Comparison of ENCODE assay signal across 8 cellular contexts in genomic region chr21:36319767-36320420, GRCh38. TPM values are rescaled to one million over a fixed set of nuclear protein-coding genes. Genes with fewer than 3 reads are reported as not detected.
DNase-seq lines count a peak whose midpoint lies in the region; ATAC-seq and TF ChIP-seq lines count a peak whose summit lies in the region.

TSS of gene MORC3 (plus strand) at chr21:36320197. CDS start at chr21:36320265, 68 bp downstream.

- TSS peak; percentile 94 for BruUV-seq in PC-9 (replicated peaks; lab: Mats Ljungman, UMichigan)

- H4K20me1 ChIP-seq in PC-9 (ENCODE audit: insufficient read depth) = peaks cover 5% of the 10 kb centered on the region

- H3K9me3 ChIP-seq in PC-9 (ENCODE audit: insufficient read depth, low read depth) (no peaks in the 10 kb centered on the region), mucosa of descending colon (no peaks in the 10 kb centered on the region)

- peaks cover 18% of the 10 kb centered on the region for H3F3A ChIP-seq in PC-9 (ENCODE audit: insufficient read depth, low read depth)

- H3K27ac ChIP-seq in PC-9 (peak within 1 kb of the TSS; percentile 65), epithelial cell of prostate (peak within 1 kb of the TSS; percentile 99)

- POLR2A ChIA-PET in PC-9 (lab: Charles Lee; ENCODE audit: unreplicated experiment) = interaction anchor here (0.5 to 1.1 kb wide), 22 partner anchors 13 to 1434 kb away, joined by 3 to 19 read pairs (median 6); no protein-coding TSS in a partner anchor

- ATAC-seq in GM21619 (IDR thresholded peaks at IDR 0.05; ENCODE audit: unreplicated experiment) = peak; percentile 85
- peak; percentile 97 for ATAC-seq in mucosa of descending colon

- DNase-seq in DMS153 treated with DMSO at 0.1 percent for 48 hours (lab: John Stamatoyannopoulos, UW; ENCODE audit: unreplicated experiment) (peak; percentile 97), PC-9 (peak; percentile 94 to 96), epithelial cell of prostate (ENCODE audit: low read depth, low spot score) (peak; percentile 95), mucosa of descending colon (peak; percentile 98 to 99 (median 99))
- DNase-seq in Jurkat, Clone E6-1 (ENCODE audit: low read depth, low spot score) = peak; percentile 98
- peak; percentile 99 for DNase-seq in activated T-cell treated with anti-CD3 and anti-CD28 coated beads, Interleukin-2, amount 50 U/mL, for 1 hour
- DNase-seq in stimulated activated CD8-positive, alpha-beta memory T cell treated with anti-CD3 and anti-CD28 coated beads, Interleukin-4, amount 100 ng/mL, for 24 hours (ENCODE audit: low read depth) = peak; percentile 96

- no peaks in the 10 kb centered on the region for H3K27me3 ChIP-seq in PC-9 (ENCODE audit: insufficient read depth, low read depth)

- H3K36me3 ChIP-seq in PC-9 (ENCODE audit: low read depth) (0 out of 2 replicates have a peak, but pooled peaks cover 5% of the 10 kb centered on the region), mucosa of descending colon (ENCODE audit: low read depth) (no peaks in the 10 kb centered on the region)

- H3K4me1 ChIP-seq in PC-9 (replicated peaks; ENCODE audit: insufficient read depth) = peaks cover 7% of the 10 kb centered on the region; the same call in 1 of the 2 replicates
- H3K4me1 ChIP-seq in mucosa of descending colon (ENCODE audit: low read depth) = peaks cover 18% of the 10 kb centered on the region

- peak within 1 kb of the TSS; percentile 63 for H3K4me3 ChIP-seq in Jurkat, Clone E6-1 (ENCODE audit: low read length)
- H3K4me3 ChIP-seq in PC-9 (peak within 1 kb of the TSS; percentile 63), mucosa of descending colon (peak within 1 kb of the TSS; percentile 87)

- peak within 1 kb of the TSS; percentile 88 for H3K4me2 ChIP-seq in PC-9

- no peak for TF ChIP-seq CTCF in PC-9 (conservative IDR thresholded peaks at IDR 0.05)
- peak; percentile 22 for TF ChIP-seq CTCF in mucosa of descending colon (IDR thresholded peaks at IDR 0.05)

- peaks cover 43% of the 10 kb centered on the region for H3K79me2 ChIP-seq in PC-9 (ENCODE audit: low read depth)

- CTCF ChIA-PET in PC-9 (lab: Charles Lee) = interaction anchor here (0.6 to 1.5 kb wide), 8 partner anchors 12 to 594 kb away, joined by 3 to 15 read pairs (median 4); no protein-coding TSS in a partner anchor

- H2AFZ ChIP-seq in PC-9 = peak within 1 kb of the TSS; percentile 90

- intact Hi-C loops in PC-9 (cut with micrococcal nuclease; ENCODE audit: unreplicated experiment) (loop anchor here (1.0 to 5.0 kb wide), 3 partner anchors 51 to 164 kb away; partner anchors contain the start of gene DOP1B), mucosa of descending colon (cut with DNase I, micrococcal nuclease) (loop anchor here in 1 of 2 donors (10.0 kb wide), 1 partner anchor 165 kb away; the partner anchor contains the start of gene DOP1B)

- H3K9me2 ChIP-seq in PC-9 (ENCODE audit: insufficient read depth) = no peaks in the 10 kb centered on the region

RNA-seq across cellular contexts. Expression of gene MORC3, which starts in this region (rescaled TPM):
- polyA plus RNA-seq in Jurkat, Clone E6-1 (2012; ENCODE audit: insufficient read depth, insufficient read length) = 14.8 TPM
- total RNA-seq in PC-9 (2021) (15.9 and 17.5 TPM in 2 replicates), mucosa of descending colon (10 to 100 TPM; 27.9 to 42.1 (median 29.9) TPM)

Comparison
In these comparisons a context has a peak if more than half of its experiments do, and no peak if none do; other contexts are left out.
1. Peak in every context shown above with its lines: DNase-seq, ATAC-seq, H3K4me3 ChIP-seq and H3K27ac ChIP-seq.